ENCODE assay signal across 22 cellular contexts in the genomic region with DNA sequence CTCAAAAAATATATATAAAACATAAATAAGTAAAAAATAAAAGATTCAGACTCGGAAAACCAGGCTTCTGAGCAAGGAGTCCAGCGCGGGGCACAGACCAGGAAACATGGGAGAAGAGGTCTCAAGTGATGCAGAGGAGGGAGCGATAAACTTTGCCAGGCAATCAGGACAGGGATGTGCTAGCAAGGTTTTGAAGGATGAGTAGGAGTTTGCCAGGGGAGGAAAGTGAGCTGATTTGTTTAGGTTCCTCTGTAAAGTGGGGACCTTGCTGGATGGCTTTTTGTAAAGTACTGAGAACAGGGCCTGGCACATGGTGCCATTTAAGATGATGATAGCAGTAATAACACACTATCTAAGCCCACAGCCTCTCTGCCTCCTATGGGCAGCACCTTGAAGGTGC.
"Had no signal": no experiment of that assay in that cellular context is flagged by ENCODE, and none has a peak within 500 bp of the region (broad histone marks: within the 10 kb centered on the region; RNA-seq: fewer than 3 reads in every experiment).

No MANE protein-coding gene starts in this region.

- H3K4me2 ChIP-seq: neural progenitor cell had no signal

- H3K9me3 ChIP-seq: heart left ventricle had no signal

- ATAC-seq: activated CD8-positive, alpha-beta T cell treated with anti-CD3 and anti-CD28 coated beads for 36 hours; activated T-cell treated with anti-CD3 and anti-CD28 coated beads, Interleukin-2, amount 50 U/mL, for 4 hours; activated T-helper 17 cell treated with anti-CD3 and anti-CD28 coated beads, Interleukin-2, amount 50 U/mL, for 72 hours; heart left ventricle; left colon; naive thymus-derived CD8-positive, alpha-beta T cell; right cardiac atrium; stimulated activated naive CD8-positive, alpha-beta T cell treated with anti-CD3 and anti-CD28 coated beads, Interleukin-15, Interleukin-2, amounts not matched to agents 100 U/mL and 50 U/mL, for 24 hours had no signal

- H3K4me3 ChIP-seq: heart left ventricle, neural progenitor cell had no signal

- H3K27ac ChIP-seq: neural progenitor cell had no signal

- H3K36me3 ChIP-seq: heart left ventricle, neural progenitor cell had no signal

- H3K27me3 ChIP-seq: heart left ventricle, neural progenitor cell had no signal

- H3K9ac ChIP-seq: neural progenitor cell had no signal

- DNase-seq: activated B cell treated with CpG ODN at 0.5 μM for 24 hours; activated CD4-positive, alpha-beta T cell treated with anti-CD3 and anti-CD28 coated beads, Interleukin-2, amount 50 U/mL, for 1 hour; activated CD8-positive, alpha-beta T cell treated with anti-CD3 and anti-CD28 coated beads for 36 hours; activated gamma-delta T cell treated with Interleukin-2 at 50 U/mL for 16 hours; activated naive CD4-positive, alpha-beta T cell treated with anti-CD3 and anti-CD28 coated beads, Interleukin-2, amount 50 U/mL, for 16 hours; activated T-cell treated with anti-CD3 and anti-CD28 coated beads, Interleukin-2, amount 50 U/mL, for 4 hours; amygdala; effector CD8-positive, alpha-beta T cell; erythroblast; heart left ventricle; hypothalamus; immature natural killer cell; kidney; left colon; naive thymus-derived CD8-positive, alpha-beta T cell; posterior cingulate gyrus; right cardiac atrium; stimulated activated CD4-positive, alpha-beta T cell treated with anti-CD3 and anti-CD28 coated beads, Interleukin-2, amount 100 ng/mL, for 48 hours; stimulated activated naive CD8-positive, alpha-beta T cell treated with anti-CD3 and anti-CD28 coated beads, Interleukin-15, Interleukin-2, amounts not matched to agents 100 U/mL and 50 U/mL, for 24 hours; T-helper 1 cell had no signal

- H2AFZ ChIP-seq: neural progenitor cell had no signal
